In genomic region chr5:61658592-61659008, GRCh38 we compare ENCODE assay signal across 8 cellular contexts.
DNase-seq lines count a peak whose midpoint lies in the region; ATAC-seq and TF ChIP-seq lines count a peak whose summit lies in the region.

No MANE protein-coding gene starts in this region.

- H3K9ac ChIP-seq in liver (ENCODE audit: low read depth in 1 of 2, low read length in 2 of 2): no peak overlapping the region

- H3K4me3 ChIP-seq in coronary artery: no peak overlapping the region
- H3K4me3 ChIP-seq in liver (ENCODE audit: low read depth in 1 of 3, low read length in 3 of 3): no peak overlapping the region

- H3K27ac ChIP-seq in coronary artery (no peak overlapping the region), liver (ENCODE audit: low read depth in 1 of 2, low read length in 2 of 2) (no peak overlapping the region)

- DNase-seq in A172 (ENCODE audit: low spot score) (peak; percentile 78), NCI-H226 (peak; percentile 69), coronary artery (ENCODE audit: low spot score) (no peak)
- peak; percentile 78 to 87 for DNase-seq in activated CD4-positive, alpha-beta T cell treated with anti-CD3 and anti-CD28 coated beads for 4 hours
- DNase-seq in stimulated activated CD4-positive, alpha-beta T cell treated with anti-CD3 and anti-CD28 coated beads, TNF-alpha, amount 100 ng/mL, for 24 hours (ENCODE audit: low read depth in 3 of 3): peak; percentile 72 to 79 (median 76)

- H3K4me1 ChIP-seq in liver (ENCODE audit: control insufficient read depth in 4 of 4, insufficient read depth in 4 of 4, low read length in 3 of 4): no peaks in the 10 kb centered on the region

- ATAC-seq in GM18511 (IDR thresholded peaks at IDR 0.05; ENCODE audit: unreplicated experiment) (peak; percentile 84), HG03108 (IDR thresholded peaks at IDR 0.05; ENCODE audit: unreplicated experiment) (peak; percentile 63)

- no peaks in the 10 kb centered on the region for H3K9me3 ChIP-seq in liver (ENCODE audit: control insufficient read depth in 4 of 4, low read length in 3 of 4)

- 46% methylated on average over 9 of the region's 9 CpGs for WGBS in liver

- no peaks in the 10 kb centered on the region for H3K27me3 ChIP-seq in liver (ENCODE audit: control insufficient read depth in 4 of 4, insufficient read depth in 4 of 4, low read length in 3 of 4)

- peak; percentile 85 to 96 for TF ChIP-seq RAD21 in liver (IDR thresholded peaks at IDR 0.05)

- no peaks in the 10 kb centered on the region for H3K36me3 ChIP-seq in liver (ENCODE audit: control insufficient read depth in 4 of 4, insufficient read depth in 3 of 4, low read depth in 1 of 4, low read length in 3 of 4)

- TF ChIP-seq CTCF in coronary artery (IDR thresholded peaks at IDR 0.05) (peak; percentile 86), liver (IDR thresholded peaks at IDR 0.05; ENCODE audit: low read depth, low read length, missing input control) (peak; percentile 85)

TF ChIP-seq in liver, 16 proteins besides CTCF, POLR2A, EP300 and RAD21:
- no peak for TF ChIP-seq YY1 (IDR thresholded peaks at IDR 0.05)
- no peak for TF ChIP-seq SP1 (IDR thresholded peaks at IDR 0.05)
- no peak for TF ChIP-seq RXRA (IDR thresholded peaks at IDR 0.05)
- TF ChIP-seq EGR1 (IDR thresholded peaks at IDR 0.05; ENCODE audit: low read depth in 2 of 2): no peak
- no peak for TF ChIP-seq FOXA2 (IDR thresholded peaks at IDR 0.05)
- TF ChIP-seq ATF3 (IDR thresholded peaks at IDR 0.05): no peak
- TF ChIP-seq HNF4A (conservative IDR thresholded peaks at IDR 0.05): no peak
- no peak for TF ChIP-seq GABPA (IDR thresholded peaks at IDR 0.05 in 1 of 2, conservative IDR thresholded peaks at IDR 0.05 in 1 of 2)
- no peak for TF ChIP-seq FOXA1 (IDR thresholded peaks at IDR 0.05)
- TF ChIP-seq ZBTB33 (IDR thresholded peaks at IDR 0.05): no peak
- TF ChIP-seq HNF4G (IDR thresholded peaks at IDR 0.05): no peak
- no peak for TF ChIP-seq TAF1 (conservative IDR thresholded peaks at IDR 0.05)
- TF ChIP-seq NR2F2 (IDR thresholded peaks at IDR 0.05): no peak
- no peak for TF ChIP-seq MAX (IDR thresholded peaks at IDR 0.05)
- no peak for TF ChIP-seq REST (IDR thresholded peaks at IDR 0.05)
- TF ChIP-seq JUND (IDR thresholded peaks at IDR 0.05): no peak
